11 cellular contexts compared by ENCODE assay signal in genomic region chr11:85752890-85753581, GRCh38. TPM values are rescaled to one million over a fixed set of nuclear protein-coding genes. Genes with fewer than 3 reads are reported as not detected.
DNase-seq lines count a peak whose midpoint lies in the region; ATAC-seq lines count a peak whose summit lies in the region.
"Had no signal": no experiment of that assay in that cellular context is flagged by ENCODE, and none has a peak within 500 bp of the region (broad histone marks: within the 10 kb centered on the region; RNA-seq: fewer than 3 reads in every experiment).

No MANE protein-coding gene starts in this region.

- no peaks in the 10 kb centered on the region for H3K9me3 ChIP-seq in CD4-positive, alpha-beta memory T cell (ENCODE audit: control insufficient read depth in 1 of 2, low read length in 2 of 2)

- peak; percentile 97 to 98 (median 98) for DNase-seq in CD4-positive, alpha-beta memory T cell
- peak; percentile 59 to 79 for DNase-seq in stimulated activated CD4-positive, alpha-beta T cell treated with anti-CD3 and anti-CD28 coated beads, Interleukin-1b, Interleukin-23, amount 100 ng/mL, for 4 hours (ENCODE audit: low read depth in 2 of 2)
- DNase-seq in GM19240 (ENCODE audit: insufficient read length, low spot score) (no peak), superior temporal gyrus (ENCODE audit: extremely low spot score) (no peak), NCI-H128 (lab: John Stamatoyannopoulos, UW; ENCODE audit: unreplicated experiment) (no peak)
- DNase-seq: COR-L47 had no signal

- H3K4me3 Mint-ChIP-seq in CD4-positive, alpha-beta memory T cell: peak overlapping the region; percentile 73 to 93 (median 80)
- peak overlapping the region; percentile 73 for H3K4me3 Mint-ChIP-seq in activated naive CD8-positive, alpha-beta T cell

- H3K27ac ChIP-seq in CD4-positive, alpha-beta memory T cell (ENCODE audit: low read depth, low read length): peak overlapping the region; percentile 60
- H3K27ac ChIP-seq: parathyroid adenoma, VCaP had no signal

- peak overlapping the region; percentile 97 to 99 (median 98) for H3K27ac Mint-ChIP-seq in CD4-positive, alpha-beta memory T cell
- peak overlapping the region; percentile 91 for H3K27ac Mint-ChIP-seq in activated naive CD8-positive, alpha-beta T cell

- H3K36me3 ChIP-seq in CD4-positive, alpha-beta memory T cell (ENCODE audit: insufficient read depth, low read length): no peaks in the 10 kb centered on the region

- peaks cover 88% of the 10 kb centered on the region for H3K4me1 ChIP-seq in CD4-positive, alpha-beta memory T cell (ENCODE audit: insufficient read depth, low read length)
- H3K4me1 ChIP-seq: parathyroid adenoma had no signal

- POLR2A ChIA-PET in CD4-positive, alpha-beta memory T cell (lab: Charles Lee; ENCODE audit: partially characterized antibody): interaction anchor here (0.6 to 3.2 kb wide), 27 partner anchors 8 to 316 kb away, joined by 3 to 34 read pairs (median 3); partner anchors contain the start of genes CREBZF, PICALM, SYTL2 and TMEM126A

- peaks cover 2 to 5% of the 10 kb centered on the region in 2 donors for H3K27me3 Mint-ChIP-seq in CD4-positive, alpha-beta memory T cell
- H3K27me3 Mint-ChIP-seq in activated naive CD8-positive, alpha-beta T cell: no peaks in the 10 kb centered on the region

- peak; percentile 96 to 97 for ATAC-seq in activated CD4-positive, CD25-positive, alpha-beta regulatory T cell treated with anti-CD3 and anti-CD28 coated beads, Interleukin-2, amount 50 U/mL, for 24 hours
- ATAC-seq in GM18502 (IDR thresholded peaks at IDR 0.05; ENCODE audit: poor library complexity, unreplicated experiment): no peak

- H3K27me3 ChIP-seq in CD4-positive, alpha-beta memory T cell (ENCODE audit: insufficient read depth, low read length): no peaks in the 10 kb centered on the region

- H3K36me3 Mint-ChIP-seq in CD4-positive, alpha-beta memory T cell: peaks cover 0 to 10% of the 10 kb centered on the region in 2 donors
- H3K36me3 Mint-ChIP-seq in activated naive CD8-positive, alpha-beta T cell: peaks cover 14% of the 10 kb centered on the region

- H3K9me3 Mint-ChIP-seq in CD4-positive, alpha-beta memory T cell: peaks cover 0 to 7% (median 0%) of the 10 kb centered on the region in 8 donors
- H3K9me3 Mint-ChIP-seq in activated naive CD8-positive, alpha-beta T cell (ENCODE audit: low read depth): no peaks in the 10 kb centered on the region

- CTCF ChIA-PET in CD4-positive, alpha-beta memory T cell (lab: Charles Lee; ENCODE audit: partially characterized antibody): interaction anchor here (0.6 to 2.7 kb wide), 12 partner anchors 8 to 440 kb away, joined by 3 to 23 read pairs (median 3); no protein-coding TSS in a partner anchor

- peaks cover 73 to 97% (median 86%) of the 10 kb centered on the region in 4 donors for H3K4me1 Mint-ChIP-seq in CD4-positive, alpha-beta memory T cell
- H3K4me1 Mint-ChIP-seq in activated naive CD8-positive, alpha-beta T cell (ENCODE audit: low read depth): peaks cover 94% of the 10 kb centered on the region

- H3K4me3 ChIP-seq in CD4-positive, alpha-beta memory T cell (ENCODE audit: low read length in 2 of 2): peak overlapping the region; percentile 0 to 50

- intact Hi-C loops in CD4-positive, alpha-beta memory T cell (cut with micrococcal nuclease): loop anchor here (1.0 to 5.0 kb wide), 11 partner anchors 16 to 549 kb away; partner anchors contain the start of genes EED, HIKESHI, PICALM and TMEM126B

RNA-seq across cellular contexts. Expression of gene SYTL2, which starts 57.9 kb away (rescaled TPM):
- total RNA-seq in CD4-positive, alpha-beta memory T cell: 10 to 100 TPM; 35.5 to 35.7 TPM
- polyA plus RNA-seq in CD4-positive, alpha-beta memory T cell: 10 to 100 TPM in 1 of 2 donors, 1 to 10 TPM in 1; 3.9 to 21.0 TPM

Comparison
In these comparisons a context has a peak if more than half of its experiments do, and no peak if none do; other contexts are left out.
1. DNase-seq: peak in CD4-positive, alpha-beta memory T cell (5 of 5) and stimulated activated CD4-positive, alpha-beta T cell treated with anti-CD3 and anti-CD28 coated beads, Interleukin-1b, Interleukin-23, amount 100 ng/mL, for 4 hours (2 of 2); none in GM19240 (single experiment), superior temporal gyrus (single experiment) and NCI-H128 (single experiment).